ENCODE assay signal across 1 cellular context in the genomic region with DNA sequence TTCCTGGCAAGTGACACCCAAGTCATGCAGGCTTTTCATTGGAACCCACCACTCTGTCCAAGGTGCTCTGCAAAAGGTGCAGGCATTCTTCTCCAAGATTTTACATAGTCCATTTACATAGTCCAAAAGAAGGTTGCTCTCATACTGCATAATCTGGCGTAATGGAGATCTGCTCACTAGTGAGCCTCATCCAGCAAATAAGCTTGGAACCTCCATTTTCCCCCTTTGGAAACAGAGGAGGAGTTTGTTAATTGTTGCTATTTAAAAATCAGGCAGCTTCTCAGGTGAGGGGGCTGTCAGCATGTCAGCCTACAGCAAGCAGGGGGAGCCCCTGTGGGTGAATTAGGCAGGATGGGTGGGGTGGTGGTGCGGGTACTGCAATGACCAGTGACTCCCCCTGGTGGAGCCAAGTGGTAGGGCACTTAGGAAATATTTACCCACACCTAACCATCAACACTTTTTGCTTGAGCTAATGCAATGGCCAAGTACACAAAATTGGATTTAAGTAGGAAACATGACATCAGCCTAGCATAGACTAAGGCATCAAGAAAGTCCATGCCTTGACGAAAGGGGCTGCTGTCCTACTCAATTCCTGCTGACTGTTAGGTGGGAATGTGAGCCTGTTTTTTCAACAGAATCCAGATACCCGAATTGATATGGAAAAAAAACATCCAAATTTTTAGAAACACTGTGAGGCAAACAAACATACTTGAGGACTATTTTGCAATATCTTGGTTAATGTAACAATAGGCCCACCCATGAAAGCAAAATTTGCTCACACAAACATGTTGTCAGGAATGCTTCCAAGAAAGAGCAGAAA.
TF ChIP-seq lines count a peak whose summit lies in the region.

No MANE protein-coding gene starts in this region.

TF ChIP-seq in K562, 482 proteins besides CTCF, POLR2A, EP300 and RAD21 (continued from another document and continues in another):
- TF ChIP-seq, protein P1, sequence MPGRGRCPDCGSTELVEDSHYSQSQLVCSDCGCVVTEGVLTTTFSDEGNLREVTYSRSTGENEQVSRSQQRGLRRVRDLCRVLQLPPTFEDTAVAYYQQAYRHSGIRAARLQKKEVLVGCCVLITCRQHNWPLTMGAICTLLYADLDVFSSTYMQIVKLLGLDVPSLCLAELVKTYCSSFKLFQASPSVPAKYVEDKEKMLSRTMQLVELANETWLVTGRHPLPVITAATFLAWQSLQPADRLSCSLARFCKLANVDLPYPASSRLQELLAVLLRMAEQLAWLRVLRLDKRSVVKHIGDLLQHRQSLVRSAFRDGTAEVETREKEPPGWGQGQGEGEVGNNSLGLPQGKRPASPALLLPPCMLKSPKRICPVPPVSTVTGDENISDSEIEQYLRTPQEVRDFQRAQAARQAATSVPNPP (IDR thresholded peaks at IDR 0.05; ENCODE audit: borderline replicate concordance, insufficient read depth, insufficient read length): no peak
- TF ChIP-seq, protein P2, sequence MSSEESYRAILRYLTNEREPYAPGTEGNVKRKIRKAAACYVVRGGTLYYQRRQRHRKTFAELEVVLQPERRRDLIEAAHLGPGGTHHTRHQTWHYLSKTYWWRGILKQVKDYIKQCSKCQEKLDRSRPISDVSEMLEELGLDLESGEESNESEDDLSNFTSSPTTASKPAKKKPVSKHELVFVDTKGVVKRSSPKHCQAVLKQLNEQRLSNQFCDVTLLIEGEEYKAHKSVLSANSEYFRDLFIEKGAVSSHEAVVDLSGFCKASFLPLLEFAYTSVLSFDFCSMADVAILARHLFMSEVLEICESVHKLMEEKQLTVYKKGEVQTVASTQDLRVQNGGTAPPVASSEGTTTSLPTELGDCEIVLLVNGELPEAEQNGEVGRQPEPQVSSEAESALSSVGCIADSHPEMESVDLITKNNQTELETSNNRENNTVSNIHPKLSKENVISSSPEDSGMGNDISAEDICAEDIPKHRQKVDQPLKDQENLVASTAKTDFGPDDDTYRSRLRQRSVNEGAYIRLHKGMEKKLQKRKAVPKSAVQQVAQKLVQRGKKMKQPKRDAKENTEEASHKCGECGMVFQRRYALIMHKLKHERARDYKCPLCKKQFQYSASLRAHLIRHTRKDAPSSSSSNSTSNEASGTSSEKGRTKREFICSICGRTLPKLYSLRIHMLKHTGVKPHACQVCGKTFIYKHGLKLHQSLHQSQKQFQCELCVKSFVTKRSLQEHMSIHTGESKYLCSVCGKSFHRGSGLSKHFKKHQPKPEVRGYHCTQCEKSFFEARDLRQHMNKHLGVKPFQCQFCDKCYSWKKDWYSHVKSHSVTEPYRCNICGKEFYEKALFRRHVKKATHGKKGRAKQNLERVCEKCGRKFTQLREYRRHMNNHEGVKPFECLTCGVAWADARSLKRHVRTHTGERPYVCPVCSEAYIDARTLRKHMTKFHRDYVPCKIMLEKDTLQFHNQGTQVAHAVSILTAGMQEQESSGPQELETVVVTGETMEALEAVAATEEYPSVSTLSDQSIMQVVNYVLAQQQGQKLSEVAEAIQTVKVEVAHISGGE (CRISPR knock-in tag; IDR thresholded peaks at IDR 0.05): no peak
- TF ChIP-seq XRCC5 (IDR thresholded peaks at IDR 0.05; ENCODE audit: low read depth, low read length): 0 out of 2 replicates have a peak, but pooled peaks have one; percentile 59
- TF ChIP-seq ZNF785 (CRISPR knock-in tag; IDR thresholded peaks at IDR 0.05): no peak
- TF ChIP-seq CTBP1 (IDR thresholded peaks at IDR 0.05; ENCODE audit: borderline replicate concordance): peak; percentile 35; the same call in 1 of the 2 replicates
- TF ChIP-seq, protein P3, sequence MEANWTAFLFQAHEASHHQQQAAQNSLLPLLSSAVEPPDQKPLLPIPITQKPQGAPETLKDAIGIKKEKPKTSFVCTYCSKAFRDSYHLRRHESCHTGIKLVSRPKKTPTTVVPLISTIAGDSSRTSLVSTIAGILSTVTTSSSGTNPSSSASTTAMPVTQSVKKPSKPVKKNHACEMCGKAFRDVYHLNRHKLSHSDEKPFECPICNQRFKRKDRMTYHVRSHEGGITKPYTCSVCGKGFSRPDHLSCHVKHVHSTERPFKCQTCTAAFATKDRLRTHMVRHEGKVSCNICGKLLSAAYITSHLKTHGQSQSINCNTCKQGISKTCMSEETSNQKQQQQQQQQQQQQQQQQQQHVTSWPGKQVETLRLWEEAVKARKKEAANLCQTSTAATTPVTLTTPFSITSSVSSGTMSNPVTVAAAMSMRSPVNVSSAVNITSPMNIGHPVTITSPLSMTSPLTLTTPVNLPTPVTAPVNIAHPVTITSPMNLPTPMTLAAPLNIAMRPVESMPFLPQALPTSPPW (CRISPR knock-in tag; IDR thresholded peaks at IDR 0.05): peak; percentile 75
- TF ChIP-seq ZNF232 (CRISPR knock-in tag; IDR thresholded peaks at IDR 0.05): no peak
- no peak for TF ChIP-seq SIX5 (IDR thresholded peaks at IDR 0.05; ENCODE audit: borderline replicate concordance in 1 of 2, insufficient read depth in 1 of 2, low read depth in 1 of 2, low read length in 2 of 2)
- TF ChIP-seq, protein P4, sequence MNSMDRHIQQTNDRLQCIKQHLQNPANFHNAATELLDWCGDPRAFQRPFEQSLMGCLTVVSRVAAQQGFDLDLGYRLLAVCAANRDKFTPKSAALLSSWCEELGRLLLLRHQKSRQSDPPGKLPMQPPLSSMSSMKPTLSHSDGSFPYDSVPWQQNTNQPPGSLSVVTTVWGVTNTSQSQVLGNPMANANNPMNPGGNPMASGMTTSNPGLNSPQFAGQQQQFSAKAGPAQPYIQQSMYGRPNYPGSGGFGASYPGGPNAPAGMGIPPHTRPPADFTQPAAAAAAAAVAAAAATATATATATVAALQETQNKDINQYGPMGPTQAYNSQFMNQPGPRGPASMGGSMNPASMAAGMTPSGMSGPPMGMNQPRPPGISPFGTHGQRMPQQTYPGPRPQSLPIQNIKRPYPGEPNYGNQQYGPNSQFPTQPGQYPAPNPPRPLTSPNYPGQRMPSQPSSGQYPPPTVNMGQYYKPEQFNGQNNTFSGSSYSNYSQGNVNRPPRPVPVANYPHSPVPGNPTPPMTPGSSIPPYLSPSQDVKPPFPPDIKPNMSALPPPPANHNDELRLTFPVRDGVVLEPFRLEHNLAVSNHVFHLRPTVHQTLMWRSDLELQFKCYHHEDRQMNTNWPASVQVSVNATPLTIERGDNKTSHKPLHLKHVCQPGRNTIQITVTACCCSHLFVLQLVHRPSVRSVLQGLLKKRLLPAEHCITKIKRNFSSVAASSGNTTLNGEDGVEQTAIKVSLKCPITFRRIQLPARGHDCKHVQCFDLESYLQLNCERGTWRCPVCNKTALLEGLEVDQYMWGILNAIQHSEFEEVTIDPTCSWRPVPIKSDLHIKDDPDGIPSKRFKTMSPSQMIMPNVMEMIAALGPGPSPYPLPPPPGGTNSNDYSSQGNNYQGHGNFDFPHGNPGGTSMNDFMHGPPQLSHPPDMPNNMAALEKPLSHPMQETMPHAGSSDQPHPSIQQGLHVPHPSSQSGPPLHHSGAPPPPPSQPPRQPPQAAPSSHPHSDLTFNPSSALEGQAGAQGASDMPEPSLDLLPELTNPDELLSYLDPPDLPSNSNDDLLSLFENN (IDR thresholded peaks at IDR 0.05; ENCODE audit: low read depth in 2 of 2, low read length in 2 of 2): 0 out of 4 replicates have a peak, but pooled peaks of 1 of the 2 experiments have one; percentile 24
- peak; percentile 16 for TF ChIP-seq MEIS2 (IDR thresholded peaks at IDR 0.05; ENCODE audit: partially characterized antibody)
- TF ChIP-seq, protein P5, sequence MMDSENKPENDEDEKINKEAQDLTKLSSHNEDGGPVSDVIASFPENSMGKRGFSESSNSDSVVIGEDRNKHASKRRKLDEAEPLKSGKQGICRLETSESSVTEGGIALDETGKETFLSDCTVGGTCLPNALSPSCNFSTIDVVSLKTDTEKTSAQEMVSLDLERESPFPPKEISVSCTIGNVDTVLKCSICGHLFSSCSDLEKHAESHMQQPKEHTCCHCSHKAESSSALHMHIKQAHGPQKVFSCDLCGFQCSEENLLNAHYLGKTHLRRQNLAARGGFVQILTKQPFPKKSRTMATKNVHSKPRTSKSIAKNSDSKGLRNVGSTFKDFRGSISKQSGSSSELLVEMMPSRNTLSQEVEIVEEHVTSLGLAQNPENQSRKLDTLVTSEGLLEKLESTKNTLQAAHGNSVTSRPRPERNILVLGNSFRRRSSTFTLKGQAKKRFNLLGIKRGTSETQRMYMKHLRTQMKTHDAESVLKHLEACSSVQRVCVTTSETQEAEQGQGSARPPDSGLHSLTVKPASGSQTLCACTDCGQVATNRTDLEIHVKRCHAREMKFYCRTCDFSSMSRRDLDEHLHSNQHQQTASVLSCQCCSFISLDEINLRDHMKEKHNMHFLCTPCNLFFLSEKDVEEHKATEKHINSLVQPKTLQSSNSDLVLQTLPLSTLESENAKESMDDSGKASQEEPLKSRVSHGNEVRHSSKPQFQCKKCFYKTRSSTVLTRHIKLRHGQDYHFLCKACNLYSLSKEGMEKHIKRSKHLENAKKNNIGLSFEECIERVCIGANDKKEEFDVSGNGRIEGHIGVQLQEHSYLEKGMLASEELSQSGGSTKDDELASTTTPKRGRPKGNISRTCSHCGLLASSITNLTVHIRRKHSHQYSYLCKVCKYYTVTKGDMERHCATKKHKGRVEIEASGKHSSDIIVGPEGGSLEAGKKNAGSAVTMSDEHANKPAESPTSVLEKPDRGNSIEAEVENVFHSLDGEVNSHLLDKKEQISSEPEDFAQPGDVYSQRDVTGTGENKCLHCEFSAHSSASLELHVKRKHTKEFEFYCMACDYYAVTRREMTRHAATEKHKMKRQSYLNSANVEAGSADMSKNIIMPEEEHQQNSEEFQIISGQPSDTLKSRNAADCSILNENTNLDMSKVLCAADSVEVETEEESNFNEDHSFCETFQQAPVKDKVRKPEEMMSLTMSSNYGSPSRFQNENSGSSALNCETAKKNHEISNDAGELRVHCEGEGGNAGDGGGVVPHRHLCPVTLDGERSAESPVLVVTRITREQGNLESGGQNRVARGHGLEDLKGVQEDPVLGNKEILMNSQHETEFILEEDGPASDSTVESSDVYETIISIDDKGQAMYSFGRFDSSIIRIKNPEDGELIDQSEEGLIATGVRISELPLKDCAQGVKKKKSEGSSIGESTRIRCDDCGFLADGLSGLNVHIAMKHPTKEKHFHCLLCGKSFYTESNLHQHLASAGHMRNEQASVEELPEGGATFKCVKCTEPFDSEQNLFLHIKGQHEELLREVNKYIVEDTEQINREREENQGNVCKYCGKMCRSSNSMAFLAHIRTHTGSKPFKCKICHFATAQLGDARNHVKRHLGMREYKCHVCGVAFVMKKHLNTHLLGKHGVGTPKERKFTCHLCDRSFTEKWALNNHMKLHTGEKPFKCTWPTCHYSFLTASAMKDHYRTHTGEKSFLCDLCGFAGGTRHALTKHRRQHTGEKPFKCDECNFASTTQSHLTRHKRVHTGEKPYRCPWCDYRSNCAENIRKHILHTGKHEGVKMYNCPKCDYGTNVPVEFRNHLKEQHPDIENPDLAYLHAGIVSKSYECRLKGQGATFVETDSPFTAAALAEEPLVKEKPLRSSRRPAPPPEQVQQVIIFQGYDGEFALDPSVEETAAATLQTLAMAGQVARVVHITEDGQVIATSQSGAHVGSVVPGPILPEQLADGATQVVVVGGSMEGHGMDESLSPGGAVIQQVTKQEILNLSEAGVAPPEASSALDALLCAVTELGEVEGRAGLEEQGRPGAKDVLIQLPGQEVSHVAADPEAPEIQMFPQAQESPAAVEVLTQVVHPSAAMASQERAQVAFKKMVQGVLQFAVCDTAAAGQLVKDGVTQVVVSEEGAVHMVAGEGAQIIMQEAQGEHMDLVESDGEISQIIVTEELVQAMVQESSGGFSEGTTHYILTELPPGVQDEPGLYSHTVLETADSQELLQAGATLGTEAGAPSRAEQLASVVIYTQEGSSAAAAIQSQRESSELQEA (IDR thresholded peaks at IDR 0.05; ENCODE audit: low read depth): no peak
- TF ChIP-seq, protein P6, sequence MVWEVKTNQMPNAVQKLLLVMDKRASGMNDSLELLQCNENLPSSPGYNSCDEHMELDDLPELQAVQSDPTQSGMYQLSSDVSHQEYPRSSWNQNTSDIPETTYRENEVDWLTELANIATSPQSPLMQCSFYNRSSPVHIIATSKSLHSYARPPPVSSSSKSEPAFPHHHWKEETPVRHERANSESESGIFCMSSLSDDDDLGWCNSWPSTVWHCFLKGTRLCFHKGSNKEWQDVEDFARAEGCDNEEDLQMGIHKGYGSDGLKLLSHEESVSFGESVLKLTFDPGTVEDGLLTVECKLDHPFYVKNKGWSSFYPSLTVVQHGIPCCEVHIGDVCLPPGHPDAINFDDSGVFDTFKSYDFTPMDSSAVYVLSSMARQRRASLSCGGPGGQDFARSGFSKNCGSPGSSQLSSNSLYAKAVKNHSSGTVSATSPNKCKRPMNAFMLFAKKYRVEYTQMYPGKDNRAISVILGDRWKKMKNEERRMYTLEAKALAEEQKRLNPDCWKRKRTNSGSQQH (CRISPR knock-in tag; IDR thresholded peaks at IDR 0.05): no peak
- no peak for TF ChIP-seq MTA3 (IDR thresholded peaks at IDR 0.05; ENCODE audit: borderline replicate concordance)
- no peak for TF ChIP-seq ETV5 (CRISPR knock-in tag; IDR thresholded peaks at IDR 0.05; ENCODE audit: low read depth)
- TF ChIP-seq BACH1 (tag; IDR thresholded peaks at IDR 0.05): no peak
- TF ChIP-seq KDM5B (IDR thresholded peaks at IDR 0.05; ENCODE audit: insufficient replicate concordance, low read depth, low read length): no peak
- TF ChIP-seq, protein P7, sequence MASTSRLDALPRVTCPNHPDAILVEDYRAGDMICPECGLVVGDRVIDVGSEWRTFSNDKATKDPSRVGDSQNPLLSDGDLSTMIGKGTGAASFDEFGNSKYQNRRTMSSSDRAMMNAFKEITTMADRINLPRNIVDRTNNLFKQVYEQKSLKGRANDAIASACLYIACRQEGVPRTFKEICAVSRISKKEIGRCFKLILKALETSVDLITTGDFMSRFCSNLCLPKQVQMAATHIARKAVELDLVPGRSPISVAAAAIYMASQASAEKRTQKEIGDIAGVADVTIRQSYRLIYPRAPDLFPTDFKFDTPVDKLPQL (IDR thresholded peaks at IDR 0.05; ENCODE audit: extremely low read depth, insufficient read length): no peak
- TF ChIP-seq, protein P8, sequence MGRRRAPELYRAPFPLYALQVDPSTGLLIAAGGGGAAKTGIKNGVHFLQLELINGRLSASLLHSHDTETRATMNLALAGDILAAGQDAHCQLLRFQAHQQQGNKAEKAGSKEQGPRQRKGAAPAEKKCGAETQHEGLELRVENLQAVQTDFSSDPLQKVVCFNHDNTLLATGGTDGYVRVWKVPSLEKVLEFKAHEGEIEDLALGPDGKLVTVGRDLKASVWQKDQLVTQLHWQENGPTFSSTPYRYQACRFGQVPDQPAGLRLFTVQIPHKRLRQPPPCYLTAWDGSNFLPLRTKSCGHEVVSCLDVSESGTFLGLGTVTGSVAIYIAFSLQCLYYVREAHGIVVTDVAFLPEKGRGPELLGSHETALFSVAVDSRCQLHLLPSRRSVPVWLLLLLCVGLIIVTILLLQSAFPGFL (CRISPR knock-in tag; IDR thresholded peaks at IDR 0.05): no peak
- TF ChIP-seq, protein P9, sequence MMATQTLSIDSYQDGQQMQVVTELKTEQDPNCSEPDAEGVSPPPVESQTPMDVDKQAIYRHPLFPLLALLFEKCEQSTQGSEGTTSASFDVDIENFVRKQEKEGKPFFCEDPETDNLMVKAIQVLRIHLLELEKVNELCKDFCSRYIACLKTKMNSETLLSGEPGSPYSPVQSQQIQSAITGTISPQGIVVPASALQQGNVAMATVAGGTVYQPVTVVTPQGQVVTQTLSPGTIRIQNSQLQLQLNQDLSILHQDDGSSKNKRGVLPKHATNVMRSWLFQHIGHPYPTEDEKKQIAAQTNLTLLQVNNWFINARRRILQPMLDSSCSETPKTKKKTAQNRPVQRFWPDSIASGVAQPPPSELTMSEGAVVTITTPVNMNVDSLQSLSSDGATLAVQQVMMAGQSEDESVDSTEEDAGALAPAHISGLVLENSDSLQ (IDR thresholded peaks at IDR 0.05): peak; percentile 18; the same call in 1 of the 2 replicates
- no peak for TF ChIP-seq SMAD4 (CRISPR knock-in tag; conservative IDR thresholded peaks at IDR 0.05)
- TF ChIP-seq TAF7 (tag; IDR thresholded peaks at IDR 0.05): no peak
- TF ChIP-seq NR3C1 (CRISPR knock-in tag; IDR thresholded peaks at IDR 0.05): no peak
- TF ChIP-seq, protein P10, sequence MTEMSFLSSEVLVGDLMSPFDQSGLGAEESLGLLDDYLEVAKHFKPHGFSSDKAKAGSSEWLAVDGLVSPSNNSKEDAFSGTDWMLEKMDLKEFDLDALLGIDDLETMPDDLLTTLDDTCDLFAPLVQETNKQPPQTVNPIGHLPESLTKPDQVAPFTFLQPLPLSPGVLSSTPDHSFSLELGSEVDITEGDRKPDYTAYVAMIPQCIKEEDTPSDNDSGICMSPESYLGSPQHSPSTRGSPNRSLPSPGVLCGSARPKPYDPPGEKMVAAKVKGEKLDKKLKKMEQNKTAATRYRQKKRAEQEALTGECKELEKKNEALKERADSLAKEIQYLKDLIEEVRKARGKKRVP (CRISPR knock-in tag; IDR thresholded peaks at IDR 0.05): no peak
